8 cellular contexts compared by ENCODE assay signal in the genomic region with DNA sequence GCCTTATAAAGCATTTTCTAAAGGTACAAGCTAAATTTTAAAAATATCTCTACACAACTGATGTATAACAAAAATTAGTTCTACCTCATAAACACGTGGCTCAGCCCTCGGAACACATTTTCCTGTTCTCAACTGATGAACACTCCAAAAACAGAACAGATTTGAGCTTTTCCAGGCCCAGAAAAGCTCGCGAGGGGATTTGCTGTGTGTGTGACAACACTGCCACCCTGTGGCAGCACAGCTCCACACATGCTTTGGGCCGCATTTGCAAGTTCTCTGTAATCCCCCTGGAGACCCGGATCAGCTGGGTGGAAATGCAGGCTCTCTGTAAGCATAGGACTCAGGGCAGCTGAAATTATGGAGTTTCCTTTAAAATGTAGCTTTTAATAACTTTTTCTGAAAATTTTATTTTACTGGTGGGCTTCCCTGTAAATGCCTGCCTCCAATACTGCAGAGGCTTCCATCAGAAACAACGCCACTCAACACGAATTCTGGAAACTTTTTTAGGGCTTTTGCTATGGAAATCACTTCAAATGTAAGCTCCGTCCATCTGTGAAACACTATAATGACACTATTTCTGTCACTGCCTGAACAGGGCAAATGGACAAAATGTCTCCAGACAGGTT.
DNase-seq lines count a peak whose midpoint lies in the region; ATAC-seq, FAIRE-seq and TF ChIP-seq lines count a peak whose summit lies in the region.

No MANE protein-coding gene starts in this region.

- H2AFZ ChIP-seq in MM.1S (ENCODE audit: low read length) (no peak overlapping the region), astrocyte (ENCODE audit: low read depth, low read length) (no peak overlapping the region)

- no peaks in the 10 kb centered on the region for H3F3A ChIP-seq in MM.1S (ENCODE audit: insufficient read depth, low read length)

- POLR2A ChIA-PET in T-cell (lab: Charles Lee): no interaction called here

- H3K27ac Mint-ChIP-seq in T-cell (no peak overlapping the region), astrocyte (ENCODE audit: unreplicated experiment) (no peak overlapping the region)

- no peak overlapping the region for H3K4me3 Mint-ChIP-seq in T-cell
- no peak overlapping the region for H3K4me3 Mint-ChIP-seq in astrocyte (ENCODE audit: unreplicated experiment)

- TF ChIP-seq CTCF in MM.1S (IDR thresholded peaks at IDR 0.05; ENCODE audit: low read length) (peak; percentile 96), astrocyte (IDR thresholded peaks at IDR 0.05; ENCODE audit: insufficient read depth, low read depth, low read length) (peak; percentile 94)

- no peak overlapping the region for H3K4me2 ChIP-seq in MM.1S (ENCODE audit: low read depth, low read length)
- no peak overlapping the region for H3K4me2 ChIP-seq in astrocyte (ENCODE audit: low read length)

- H3K27me3 ChIP-seq in MM.1S (replicated peaks; ENCODE audit: insufficient read depth, low read length) (no peaks in the 10 kb centered on the region), astrocyte (ENCODE audit: insufficient read depth, low read length) (peaks cover 2% of the 10 kb centered on the region)

- H3K9me3 Mint-ChIP-seq in T-cell: no peaks in the 10 kb centered on the region
- H3K9me3 Mint-ChIP-seq in astrocyte (ENCODE audit: unreplicated experiment): no peaks in the 10 kb centered on the region

- peaks cover 4 to 7% (median 6%) of the 10 kb centered on the region in 3 donors for H3K4me1 Mint-ChIP-seq in T-cell
- peaks cover 2% of the 10 kb centered on the region for H3K4me1 Mint-ChIP-seq in astrocyte (ENCODE audit: low read depth, unreplicated experiment)

- FAIRE-seq in astrocyte (lab: Jason Lieb, UNC): peak; percentile 34

- no peaks in the 10 kb centered on the region for H3K36me3 ChIP-seq in MM.1S (replicated peaks; ENCODE audit: insufficient read depth, low read length)
- no peaks in the 10 kb centered on the region for H3K36me3 ChIP-seq in astrocyte (ENCODE audit: insufficient read depth, low read length)

- H3K27me3 Mint-ChIP-seq in T-cell (peaks cover 14 to 22% of the 10 kb centered on the region in 2 donors), astrocyte (ENCODE audit: low read depth, unreplicated experiment) (no peaks in the 10 kb centered on the region)

- H3K9ac ChIP-seq in MM.1S (ENCODE audit: low read length): no peak overlapping the region
- no peak overlapping the region for H3K9ac ChIP-seq in astrocyte (ENCODE audit: low read length)

- H3K4me1 ChIP-seq in MM.1S (ENCODE audit: low read length): 0 out of 2 replicates have a peak, but pooled peaks cover 3% of the 10 kb centered on the region
- no peaks in the 10 kb centered on the region for H3K4me1 ChIP-seq in astrocyte (ENCODE audit: insufficient read depth, low read length)

- H4K20me1 ChIP-seq in MM.1S (ENCODE audit: insufficient read depth, low read length) (no peaks in the 10 kb centered on the region), astrocyte (ENCODE audit: insufficient read depth, low read length) (no peaks in the 10 kb centered on the region)

- no peak overlapping the region for H3K4me3 ChIP-seq in MM.1S (ENCODE audit: low read length)
- no peak overlapping the region for H3K4me3 ChIP-seq in astrocyte (ENCODE audit: insufficient read depth, low read depth, low read length)
- H3K4me3 ChIP-seq in skeletal muscle cell (ENCODE audit: low read depth, low read length): no peak overlapping the region

- CTCF ChIA-PET in T-cell (lab: Charles Lee): interaction anchor here (0.6 to 4.6 kb wide), 41 partner anchors 9 to 1331 kb away, joined by 3 to 71 read pairs (median 4); a partner anchor contains a TSS

- peak; percentile 59 for ATAC-seq in GM18907 (IDR thresholded peaks at IDR 0.05; ENCODE audit: unreplicated experiment)
- peak in 3 of 4 experiments; percentile 53 to 68 (median 59) for ATAC-seq in T-cell (replicated peaks in 1 of 4)
- ATAC-seq in HG03571 (IDR thresholded peaks at IDR 0.05; ENCODE audit: unreplicated experiment): no peak

- H3K9me2 ChIP-seq in MM.1S (replicated peaks; ENCODE audit: insufficient read depth, low read length): no peaks in the 10 kb centered on the region

- no peaks in the 10 kb centered on the region for H3K79me2 ChIP-seq in MM.1S (ENCODE audit: low read length)
- H3K79me2 ChIP-seq in astrocyte (ENCODE audit: insufficient read depth, low read length): no peaks in the 10 kb centered on the region

- no peaks in the 10 kb centered on the region for H3K36me3 Mint-ChIP-seq in T-cell
- no peaks in the 10 kb centered on the region for H3K36me3 Mint-ChIP-seq in astrocyte (ENCODE audit: low read depth, unreplicated experiment)

- H3K9me3 ChIP-seq in MM.1S (replicated peaks; ENCODE audit: insufficient read depth, low read length) (no peaks in the 10 kb centered on the region), astrocyte (ENCODE audit: insufficient read depth, low read depth, low read length) (no peaks in the 10 kb centered on the region)

- H3K27ac ChIP-seq in MM.1S (ENCODE audit: low read length) (no peak overlapping the region), astrocyte (ENCODE audit: low read depth, low read length) (no peak overlapping the region)

- DNase-seq in Ammon's horn (ENCODE audit: low spot score) (peak; percentile 87), MM.1S (peak; percentile 49), T-cell (peak in 31 of 34 experiments; percentile 8 to 58 (median 35)), astrocyte (ENCODE audit: low read depth) (peak; percentile 30), hepatic stellate cell (ENCODE audit: low spot score) (peak; percentile 54), skeletal muscle cell (ENCODE audit: low read depth) (peak; percentile 31)

Comparison
In these comparisons a context has a peak if more than half of its experiments do, and no peak if none do; other contexts are left out.
1. DNase-seq: peak in every context shown above with its lines; median percentile 87 in Ammon's horn; 54 in hepatic stellate cell; 49 in MM.1S; 35 in T-cell; 31 in skeletal muscle cell; 30 in astrocyte.